9 cellular contexts compared by ENCODE assay signal in genomic region chr12:120121766-120122293, GRCh38. TPM values are rescaled to one million over a fixed set of nuclear protein-coding genes. Genes with fewer than 3 reads are reported as not detected.
A peak's percentile ranks its signal among the peaks of the same experiment; 100 is the strongest.
DNase-seq lines count a peak whose midpoint lies in the region; ATAC-seq and TF ChIP-seq lines count a peak whose summit lies in the region.
"Had no signal": no experiment of that assay in that cellular context is flagged by ENCODE, and none has a peak within 500 bp of the region (broad histone marks: within the 10 kb centered on the region; RNA-seq: fewer than 3 reads in every experiment).

No MANE protein-coding gene starts in this region.

- POLR2A ChIA-PET in activated naive CD8-positive, alpha-beta T cell treated with anti-CD3 and anti-CD28 coated beads, Interleukin-2, amount 10 ng/mL, durations not matched to agents 7 days and 5 days (lab: Charles Lee), result interaction anchor here (0.7 to 4.0 kb wide), 6 partner anchors 11 to 169 kb away, joined by 3 to 16 read pairs (median 8); partner anchors contain the start of genes RNU4-2 and RPLP0

- no peaks in the 10 kb centered on the region for H3K27me3 Mint-ChIP-seq in activated naive CD8-positive, alpha-beta T cell treated with anti-CD3 and anti-CD28 coated beads, Interleukin-2, amount 10 ng/mL, durations not matched to agents 7 days and 5 days
- no peaks in the 10 kb centered on the region for H3K27me3 Mint-ChIP-seq in mesothelial cell of epicardium (ENCODE audit: low read depth)

- DNase-seq in GM13977 (ENCODE audit: low spot score) (peak; percentile 62), GM20000 (ENCODE audit: low spot score) (peak; percentile 66), kidney tubule cell (ENCODE audit: low spot score) (no peak), midbrain (lab: John Stamatoyannopoulos, UW) (no peak), erythroblast (lab: John Stamatoyannopoulos, UW) (no peak), mesothelial cell of epicardium (ENCODE audit: low spot score in 2 of 2, unreplicated experiment in 2 of 2) (no peak)
- DNase-seq in activated naive CD8-positive, alpha-beta T cell treated with anti-CD3 and anti-CD28 coated beads, Interleukin-2, amount 10 ng/mL, durations not matched to agents 7 days and 5 days, result no peak
- DNase-seq: NCI-H1417 had no signal

- no peaks in the 10 kb centered on the region for H3K9me3 Mint-ChIP-seq in activated naive CD8-positive, alpha-beta T cell treated with anti-CD3 and anti-CD28 coated beads, Interleukin-2, amount 10 ng/mL, durations not matched to agents 7 days and 5 days
- H3K9me3 Mint-ChIP-seq in mesothelial cell of epicardium, result no peaks in the 10 kb centered on the region

- peak overlapping the region; percentile 71 for H3K27ac Mint-ChIP-seq in activated naive CD8-positive, alpha-beta T cell treated with anti-CD3 and anti-CD28 coated beads, Interleukin-2, amount 10 ng/mL, durations not matched to agents 7 days and 5 days
- H3K27ac Mint-ChIP-seq in mesothelial cell of epicardium, result no peak overlapping the region

- peaks cover 49% of the 10 kb centered on the region for H3K4me1 Mint-ChIP-seq in activated naive CD8-positive, alpha-beta T cell treated with anti-CD3 and anti-CD28 coated beads, Interleukin-2, amount 10 ng/mL, durations not matched to agents 7 days and 5 days
- peaks cover 18% of the 10 kb centered on the region for H3K4me1 Mint-ChIP-seq in mesothelial cell of epicardium

- peak overlapping the region; percentile 38 for H3K4me3 Mint-ChIP-seq in activated naive CD8-positive, alpha-beta T cell treated with anti-CD3 and anti-CD28 coated beads, Interleukin-2, amount 10 ng/mL, durations not matched to agents 7 days and 5 days
- H3K4me3 Mint-ChIP-seq in mesothelial cell of epicardium, result no peak overlapping the region

- peak; percentile 26 for ATAC-seq in HG03196 (IDR thresholded peaks at IDR 0.05; ENCODE audit: unreplicated experiment)
- ATAC-seq in activated naive CD8-positive, alpha-beta T cell treated with anti-CD3 and anti-CD28 coated beads, Interleukin-2, amount 10 ng/mL, durations not matched to agents 7 days and 5 days (ENCODE audit: low read depth), result peak; percentile 18

- in situ Hi-C loops in GM13977 (cut with MboI; ENCODE audit: low pct_unique_long_range_greater_than_20kb, low sequenced_read_pairs, unreplicated experiment), result no loop called here

- TF ChIP-seq POLR2A in erythroblast (IDR thresholded peaks at IDR 0.05; ENCODE audit: low read length), result no peak

- H3K36me3 Mint-ChIP-seq in activated naive CD8-positive, alpha-beta T cell treated with anti-CD3 and anti-CD28 coated beads, Interleukin-2, amount 10 ng/mL, durations not matched to agents 7 days and 5 days, result peaks cover 6% of the 10 kb centered on the region
- H3K36me3 Mint-ChIP-seq in mesothelial cell of epicardium, result peaks cover 3% of the 10 kb centered on the region

- no peak for TF ChIP-seq CTCF in GM13977 (IDR thresholded peaks at IDR 0.05; ENCODE audit: extremely low read depth, insufficient read depth, missing control alignments)
- TF ChIP-seq CTCF in GM20000 (IDR thresholded peaks at IDR 0.05; ENCODE audit: extremely low read depth, missing control alignments), result no peak
- TF ChIP-seq CTCF in mesothelial cell of epicardium (IDR thresholded peaks at IDR 0.05; ENCODE audit: unreplicated experiment), result no peak

RNA-seq across cellular contexts. Expression of gene RAB35, which starts 5.3 kb away (rescaled TPM):
- total RNA-seq in activated naive CD8-positive, alpha-beta T cell treated with anti-CD3 and anti-CD28 coated beads, Interleukin-2, amount 10 ng/mL, durations not matched to agents 7 days and 5 days, result 10 to 100 TPM; 57.1 to 60.2 TPM
- 28.1 to 36.5 TPM (median 33.2 TPM) in 3 replicates for total RNA-seq in mesothelial cell of epicardium

Comparison
In these comparisons a context has a peak if more than half of its experiments do, and no peak if none do; other contexts are left out.
1. DNase-seq: peak in GM13977 (single experiment) and GM20000 (single experiment); none in activated naive CD8-positive, alpha-beta T cell treated with anti-CD3 and anti-CD28 coated beads, Interleukin-2, amount 10 ng/mL, durations not matched to agents 7 days and 5 days (single experiment), kidney tubule cell (single experiment), midbrain (single experiment), erythroblast (0 of 2) and mesothelial cell of epicardium (0 of 2).